In genomic region chr9:127503947-127504886, GRCh38 we compare ENCODE assay signal across 8 cellular contexts. TPM values are rescaled to one million over a fixed set of nuclear protein-coding genes. Genes with fewer than 3 reads are reported as not detected.
A peak's percentile ranks its signal among the peaks of the same experiment; 100 is the strongest.
DNase-seq lines count a peak whose midpoint lies in the region; ATAC-seq, FAIRE-seq and TF ChIP-seq lines count a peak whose summit lies in the region.

No MANE protein-coding gene starts in this region.

- TF ChIP-seq CTCF in HL-60 (IDR thresholded peaks at IDR 0.05; ENCODE audit: insufficient read depth, low read length) (peak; percentile 89), endothelial cell of umbilical vein (IDR thresholded peaks at IDR 0.05; ENCODE audit: extremely low read depth in 1 of 2, insufficient read depth in 1 of 2, low read depth in 1 of 2, low read length in 2 of 2) (peak; percentile 86 to 98), mucosa of descending colon (IDR thresholded peaks at IDR 0.05) (peak; percentile 85)

- ATAC-seq in activated CD8-positive, alpha-beta memory T cell treated with anti-CD3 and anti-CD28 coated beads, Interleukin-2, amount 10 ng/mL, durations not matched to agents 7 days and 5 days = peak; percentile 93
- ATAC-seq in mucosa of descending colon (peak; percentile 89), HG03378 (IDR thresholded peaks at IDR 0.05; ENCODE audit: unreplicated experiment) (no peak)

- H3K27me3 Mint-ChIP-seq in CD4-positive, alpha-beta memory T cell = no peaks in the 10 kb centered on the region
- H3K27me3 Mint-ChIP-seq in activated CD8-positive, alpha-beta memory T cell treated with anti-CD3 and anti-CD28 coated beads, Interleukin-2, amount 10 ng/mL, durations not matched to agents 7 days and 5 days = no peaks in the 10 kb centered on the region

- H3K4me1 ChIP-seq in CD4-positive, alpha-beta memory T cell (ENCODE audit: insufficient read depth, low read length) = no peaks in the 10 kb centered on the region
- no peaks in the 10 kb centered on the region for H3K4me1 ChIP-seq in endothelial cell of umbilical vein (ENCODE audit: control insufficient read depth, extremely low read depth, insufficient read depth, low read length)
- no peaks in the 10 kb centered on the region for H3K4me1 ChIP-seq in mucosa of descending colon (ENCODE audit: low read depth)

- H3K9me3 Mint-ChIP-seq in CD4-positive, alpha-beta memory T cell = no peaks in the 10 kb centered on the region
- no peaks in the 10 kb centered on the region for H3K9me3 Mint-ChIP-seq in activated CD8-positive, alpha-beta memory T cell treated with anti-CD3 and anti-CD28 coated beads, Interleukin-2, amount 10 ng/mL, durations not matched to agents 7 days and 5 days (ENCODE audit: low read depth)

- peak; percentile 74 to 76 (median 75) for DNase-seq in CD4-positive, alpha-beta memory T cell
- peak; percentile 65 to 80 for DNase-seq in HL-60 (ENCODE audit: low read depth in 1 of 2, low spot score in 1 of 2)
- DNase-seq in NOMO-1 treated with dmso at 0.1 percent for 144 hours (lab: John Stamatoyannopoulos, UW; ENCODE audit: unreplicated experiment) = peak; percentile 92
- DNase-seq in activated CD8-positive, alpha-beta memory T cell treated with anti-CD3 and anti-CD28 coated beads, Interleukin-2, amount 10 ng/mL, durations not matched to agents 7 days and 5 days = peak; percentile 88
- peak; percentile 75 for DNase-seq in endothelial cell of umbilical vein (ENCODE audit: low read depth, low spot score)
- peak; percentile 84 to 93 (median 89) for DNase-seq in mucosa of descending colon
- DNase-seq in stimulated activated CD8-positive, alpha-beta memory T cell treated with anti-CD3 and anti-CD28 coated beads, Interleukin-2, amount 100 ng/mL, for 48 hours (ENCODE audit: low read depth in 2 of 2) = peak; percentile 73

- H3K27ac Mint-ChIP-seq in CD4-positive, alpha-beta memory T cell = peak overlapping the region in 4 of 7 donors; percentile 12 to 84 (median 70)
- no peak overlapping the region for H3K27ac Mint-ChIP-seq in activated CD8-positive, alpha-beta memory T cell treated with anti-CD3 and anti-CD28 coated beads, Interleukin-2, amount 10 ng/mL, durations not matched to agents 7 days and 5 days

- intact Hi-C loops in CD4-positive, alpha-beta memory T cell (cut with micrococcal nuclease) = loop anchor here (1.0 to 5.0 kb wide), 3 partner anchors 86 to 413 kb away; partner anchors contain the start of gene ST6GALNAC4
- intact Hi-C loops in endothelial cell of umbilical vein (cut with micrococcal nuclease) (loop anchor here (1.0 to 5.0 kb wide), 5 partner anchors 35 to 413 kb away; partner anchors contain the start of gene ST6GALNAC4), mucosa of descending colon (cut with DNase I, micrococcal nuclease) (loop anchor here (5.0 kb wide), 1 partner anchor 83 kb away; no protein-coding TSS in a partner anchor)

- H3K9ac ChIP-seq in endothelial cell of umbilical vein (replicated peaks; ENCODE audit: extremely low read depth, insufficient read depth, low read length) = no peak overlapping the region

- H3K9me1 ChIP-seq in endothelial cell of umbilical vein (replicated peaks; ENCODE audit: control insufficient read depth, extremely low read depth, insufficient read depth, low read length) = no peaks in the 10 kb centered on the region

- dilution Hi-C loops in endothelial cell of umbilical vein (cut with MboI; ENCODE audit: extremely low pct_ligation_motif_present, low sequenced_read_pairs) = no loop called here

- no peak overlapping the region for H2AFZ ChIP-seq in endothelial cell of umbilical vein (ENCODE audit: low read depth, low read length)

- peaks cover 0 to 5% (median 2%) of the 10 kb centered on the region in 4 donors for H3K4me1 Mint-ChIP-seq in CD4-positive, alpha-beta memory T cell
- H3K4me1 Mint-ChIP-seq in activated CD8-positive, alpha-beta memory T cell treated with anti-CD3 and anti-CD28 coated beads, Interleukin-2, amount 10 ng/mL, durations not matched to agents 7 days and 5 days = peaks cover 6% of the 10 kb centered on the region

- peaks cover 4 to 8% of the 10 kb centered on the region in 2 donors for H3K36me3 Mint-ChIP-seq in CD4-positive, alpha-beta memory T cell
- peaks cover 3% of the 10 kb centered on the region for H3K36me3 Mint-ChIP-seq in activated CD8-positive, alpha-beta memory T cell treated with anti-CD3 and anti-CD28 coated beads, Interleukin-2, amount 10 ng/mL, durations not matched to agents 7 days and 5 days

- H3K79me2 ChIP-seq in endothelial cell of umbilical vein (ENCODE audit: control insufficient read depth, insufficient read depth, low read length) = peaks cover 1% of the 10 kb centered on the region

- H3K4me2 ChIP-seq in endothelial cell of umbilical vein (ENCODE audit: insufficient read depth, low read length) = no peak overlapping the region

- H3K36me3 ChIP-seq in CD4-positive, alpha-beta memory T cell (ENCODE audit: insufficient read depth, low read length) = no peaks in the 10 kb centered on the region
- H3K36me3 ChIP-seq in endothelial cell of umbilical vein (ENCODE audit: control insufficient read depth in 2 of 2, extremely low read depth in 1 of 2, insufficient read depth in 2 of 2, low read length in 2 of 2) (peaks cover 19 to 35% of the 10 kb centered on the region in 2 experiments), mucosa of descending colon (ENCODE audit: low read depth) (no peaks in the 10 kb centered on the region)

- H4K20me1 ChIP-seq in endothelial cell of umbilical vein (replicated peaks; ENCODE audit: control insufficient read depth, extremely low read depth, insufficient read depth, low read length) = no peaks in the 10 kb centered on the region

- H3K4me3 Mint-ChIP-seq in CD4-positive, alpha-beta memory T cell = no peak overlapping the region
- H3K4me3 Mint-ChIP-seq in activated CD8-positive, alpha-beta memory T cell treated with anti-CD3 and anti-CD28 coated beads, Interleukin-2, amount 10 ng/mL, durations not matched to agents 7 days and 5 days = no peak overlapping the region

- POLR2A ChIA-PET in CD4-positive, alpha-beta memory T cell (lab: Charles Lee; ENCODE audit: partially characterized antibody) = interaction anchor here (1.1 to 1.6 kb wide), 3 partner anchors 75 to 82 kb away, joined by 3 to 4 read pairs (median 4); no protein-coding TSS in a partner anchor
- POLR2A ChIA-PET in endothelial cell of umbilical vein (lab: Charles Lee) = interaction anchor here (0.6 kb wide), 1 partner anchor 85 kb away, joined by 6 read pairs; no protein-coding TSS in a partner anchor

- H3K9me3 ChIP-seq in CD4-positive, alpha-beta memory T cell (ENCODE audit: control insufficient read depth in 1 of 2, low read length in 2 of 2) = no peaks in the 10 kb centered on the region
- H3K9me3 ChIP-seq in endothelial cell of umbilical vein (replicated peaks; ENCODE audit: control insufficient read depth, insufficient read depth, low read length) (no peaks in the 10 kb centered on the region), mucosa of descending colon (no peaks in the 10 kb centered on the region)

- CTCF ChIA-PET in CD4-positive, alpha-beta memory T cell (lab: Charles Lee; ENCODE audit: partially characterized antibody) = interaction anchor here (0.6 to 4.6 kb wide), 21 partner anchors 8 to 643 kb away, joined by 3 to 73 read pairs (median 5); partner anchors contain the start of gene TOR2A
- CTCF ChIA-PET in activated CD8-positive, alpha-beta memory T cell treated with anti-CD3 and anti-CD28 coated beads, Interleukin-2, amount 10 ng/mL, durations not matched to agents 7 days and 5 days (lab: Charles Lee) = interaction anchor here (0.6 to 4.1 kb wide), 31 partner anchors 8 to 433 kb away, joined by 3 to 93 read pairs (median 3); partner anchors contain the start of genes STXBP1 and TOR2A
- CTCF ChIA-PET in endothelial cell of umbilical vein (lab: Charles Lee) = interaction anchor here (0.6 to 4.6 kb wide), 29 partner anchors 13 to 420 kb away, joined by 3 to 96 read pairs (median 4); partner anchors contain the start of genes STXBP1 and TOR2A

- no peaks in the 10 kb centered on the region for H3K27me3 ChIP-seq in CD4-positive, alpha-beta memory T cell (ENCODE audit: insufficient read depth, low read length)
- no peaks in the 10 kb centered on the region for H3K27me3 ChIP-seq in HL-60 (ENCODE audit: insufficient read depth, poor library complexity, severe bottlenecking)
- H3K27me3 ChIP-seq in endothelial cell of umbilical vein (ENCODE audit: control insufficient read depth in 2 of 2, insufficient read depth in 2 of 2, low read length in 2 of 2) = no peaks in the 10 kb centered on the region

- no peak overlapping the region for H3K4me3 ChIP-seq in CD4-positive, alpha-beta memory T cell (ENCODE audit: low read length in 2 of 2)
- no peak overlapping the region for H3K4me3 ChIP-seq in HL-60 (replicated peaks; ENCODE audit: insufficient read depth, low read length)
- H3K4me3 ChIP-seq in endothelial cell of umbilical vein (replicated peaks in 1 of 3; ENCODE audit: insufficient read depth in 1 of 3, low read depth in 1 of 3, low read length in 3 of 3) = no peak overlapping the region
- H3K4me3 ChIP-seq in mucosa of descending colon = no peak overlapping the region

- BruUV-seq in endothelial cell of umbilical vein (replicated peaks; lab: Mats Ljungman, UMichigan) = no TSS peak

- no peak overlapping the region for H3K27ac ChIP-seq in CD4-positive, alpha-beta memory T cell (ENCODE audit: low read depth, low read length)
- H3K27ac ChIP-seq in HL-60 (replicated peaks) = no peak overlapping the region
- H3K27ac ChIP-seq in endothelial cell of umbilical vein (ENCODE audit: insufficient read depth, low read depth, low read length) = no peak overlapping the region

- TF ChIP-seq POLR2A in endothelial cell of umbilical vein (IDR thresholded peaks at IDR 0.05; ENCODE audit: low read depth, low read length) = no peak

- FAIRE-seq in endothelial cell of umbilical vein (lab: Jason Lieb, UNC) = peak; percentile 83

RNA-seq across cellular contexts. Expression of gene LRSAM1, which starts 52.9 kb away (rescaled TPM):
- total RNA-seq in CD4-positive, alpha-beta memory T cell = 10 to 100 TPM; 30.5 to 31.3 TPM
- 1 to 10 TPM; 4.3 to 9.2 TPM for polyA plus RNA-seq in CD4-positive, alpha-beta memory T cell
- total RNA-seq in activated CD8-positive, alpha-beta memory T cell treated with anti-CD3 and anti-CD28 coated beads, Interleukin-2, amount 10 ng/mL, durations not matched to agents 7 days and 5 days = 10 to 100 TPM; 25.5 to 27.7 TPM
- total RNA-seq in endothelial cell of umbilical vein (18.5 and 18.9 TPM in 2 replicates), mucosa of descending colon (10 to 100 TPM; 16.8 to 29.0 (median 17.9) TPM)
- 10.8 and 12.6 TPM in 2 replicates for polyA plus RNA-seq in endothelial cell of umbilical vein
- 6.9 and 8.6 TPM in 2 replicates for polyA plus RNA-seq in endothelial cell of umbilical vein (2011; cell fraction: cytosol; rRNA removed)
- polyA plus RNA-seq in endothelial cell of umbilical vein (2011; cell fraction: nucleus; rRNA removed) = 27.9 and 32.9 TPM in 2 replicates
- 12.9 and 18.9 TPM in 2 replicates for polyA plus RNA-seq in endothelial cell of umbilical vein (2012)
- polyA minus RNA-seq in endothelial cell of umbilical vein = 9.7 and 13.4 TPM in 2 replicates
- polyA minus RNA-seq in endothelial cell of umbilical vein (2011; cell fraction: cytosol; rRNA and poly(A)+ RNA removed) = 6.0 TPM
- 16.4 and 17.8 TPM in 2 replicates for polyA minus RNA-seq in endothelial cell of umbilical vein (2011; cell fraction: nucleus; rRNA and poly(A)+ RNA removed)

RNA-seq across cellular contexts. Expression of gene RPL12, which starts 53.0 kb away (rescaled TPM):
- total RNA-seq in CD4-positive, alpha-beta memory T cell = 1,000 to 10,000 TPM; 1,622 to 1,664 TPM
- 1,000 to 10,000 TPM; 1,304 to 1,786 TPM for polyA plus RNA-seq in CD4-positive, alpha-beta memory T cell
- 1,000 to 10,000 TPM; 1,251 to 1,331 TPM for total RNA-seq in activated CD8-positive, alpha-beta memory T cell treated with anti-CD3 and anti-CD28 coated beads, Interleukin-2, amount 10 ng/mL, durations not matched to agents 7 days and 5 days
- total RNA-seq in endothelial cell of umbilical vein = 1,231 and 1,361 TPM in 2 replicates
- polyA plus RNA-seq in endothelial cell of umbilical vein = 2,140 and 3,007 TPM in 2 replicates
- 2,997 and 3,263 TPM in 2 replicates for polyA plus RNA-seq in endothelial cell of umbilical vein (2011; cell fraction: cytosol; rRNA removed)
- polyA plus RNA-seq in endothelial cell of umbilical vein (2011; cell fraction: nucleus; rRNA removed) = 604 and 667 TPM in 2 replicates
- polyA plus RNA-seq in endothelial cell of umbilical vein (2012) = 1,827 and 2,215 TPM in 2 replicates
- polyA minus RNA-seq in endothelial cell of umbilical vein = 431 and 482 TPM in 2 replicates
- 1,395 TPM for polyA minus RNA-seq in endothelial cell of umbilical vein (2011; cell fraction: cytosol; rRNA and poly(A)+ RNA removed)
- polyA minus RNA-seq in endothelial cell of umbilical vein (2011; cell fraction: nucleus; rRNA and poly(A)+ RNA removed) = 81.6 and 96.0 TPM in 2 replicates
- 100 to 1,000 TPM; 726 to 998 (median 926) TPM for total RNA-seq in mucosa of descending colon
